Comparison of ENCODE assay signal across 2 cellular contexts in genomic region chr18:3426074-3426473, GRCh38.
A peak's percentile ranks its signal among the peaks of the same experiment; 100 is the strongest.
TF ChIP-seq lines count a peak whose summit lies in the region.

No MANE protein-coding gene starts in this region.

TF ChIP-seq in WTC11, 78 proteins besides CTCF, POLR2A, EP300 and RAD21 (continued from another document):
- TF ChIP-seq, protein P1, sequence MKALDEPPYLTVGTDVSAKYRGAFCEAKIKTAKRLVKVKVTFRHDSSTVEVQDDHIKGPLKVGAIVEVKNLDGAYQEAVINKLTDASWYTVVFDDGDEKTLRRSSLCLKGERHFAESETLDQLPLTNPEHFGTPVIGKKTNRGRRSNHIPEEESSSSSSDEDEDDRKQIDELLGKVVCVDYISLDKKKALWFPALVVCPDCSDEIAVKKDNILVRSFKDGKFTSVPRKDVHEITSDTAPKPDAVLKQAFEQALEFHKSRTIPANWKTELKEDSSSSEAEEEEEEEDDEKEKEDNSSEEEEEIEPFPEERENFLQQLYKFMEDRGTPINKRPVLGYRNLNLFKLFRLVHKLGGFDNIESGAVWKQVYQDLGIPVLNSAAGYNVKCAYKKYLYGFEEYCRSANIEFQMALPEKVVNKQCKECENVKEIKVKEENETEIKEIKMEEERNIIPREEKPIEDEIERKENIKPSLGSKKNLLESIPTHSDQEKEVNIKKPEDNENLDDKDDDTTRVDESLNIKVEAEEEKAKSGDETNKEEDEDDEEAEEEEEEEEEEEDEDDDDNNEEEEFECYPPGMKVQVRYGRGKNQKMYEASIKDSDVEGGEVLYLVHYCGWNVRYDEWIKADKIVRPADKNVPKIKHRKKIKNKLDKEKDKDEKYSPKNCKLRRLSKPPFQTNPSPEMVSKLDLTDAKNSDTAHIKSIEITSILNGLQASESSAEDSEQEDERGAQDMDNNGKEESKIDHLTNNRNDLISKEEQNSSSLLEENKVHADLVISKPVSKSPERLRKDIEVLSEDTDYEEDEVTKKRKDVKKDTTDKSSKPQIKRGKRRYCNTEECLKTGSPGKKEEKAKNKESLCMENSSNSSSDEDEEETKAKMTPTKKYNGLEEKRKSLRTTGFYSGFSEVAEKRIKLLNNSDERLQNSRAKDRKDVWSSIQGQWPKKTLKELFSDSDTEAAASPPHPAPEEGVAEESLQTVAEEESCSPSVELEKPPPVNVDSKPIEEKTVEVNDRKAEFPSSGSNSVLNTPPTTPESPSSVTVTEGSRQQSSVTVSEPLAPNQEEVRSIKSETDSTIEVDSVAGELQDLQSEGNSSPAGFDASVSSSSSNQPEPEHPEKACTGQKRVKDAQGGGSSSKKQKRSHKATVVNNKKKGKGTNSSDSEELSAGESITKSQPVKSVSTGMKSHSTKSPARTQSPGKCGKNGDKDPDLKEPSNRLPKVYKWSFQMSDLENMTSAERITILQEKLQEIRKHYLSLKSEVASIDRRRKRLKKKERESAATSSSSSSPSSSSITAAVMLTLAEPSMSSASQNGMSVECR (CRISPR knock-in tag; IDR thresholded peaks at IDR 0.05; ENCODE audit: borderline replicate concordance) = no peak
- no peak for TF ChIP-seq GRHL2 (CRISPR knock-in tag; IDR thresholded peaks at IDR 0.05; ENCODE audit: insufficient replicate concordance, severe bottlenecking)

TF ChIP-seq in K562, 482 proteins besides CTCF, POLR2A, EP300 and RAD21 (continued from another document):
- no peak for TF ChIP-seq ZBTB5 (IDR thresholded peaks at IDR 0.05)
- peak; percentile 93 for TF ChIP-seq ZNF121 (CRISPR knock-in tag; conservative IDR thresholded peaks at IDR 0.05)
